In genomic region chr12:6700646-6701051, GRCh38 we compare ENCODE assay signal across 8 cellular contexts. TPM values are rescaled to one million over a fixed set of nuclear protein-coding genes. Genes with fewer than 3 reads are reported as not detected.
DNase-seq lines count a peak whose midpoint lies in the region; ATAC-seq and TF ChIP-seq lines count a peak whose summit lies in the region.

A gene with protein sequence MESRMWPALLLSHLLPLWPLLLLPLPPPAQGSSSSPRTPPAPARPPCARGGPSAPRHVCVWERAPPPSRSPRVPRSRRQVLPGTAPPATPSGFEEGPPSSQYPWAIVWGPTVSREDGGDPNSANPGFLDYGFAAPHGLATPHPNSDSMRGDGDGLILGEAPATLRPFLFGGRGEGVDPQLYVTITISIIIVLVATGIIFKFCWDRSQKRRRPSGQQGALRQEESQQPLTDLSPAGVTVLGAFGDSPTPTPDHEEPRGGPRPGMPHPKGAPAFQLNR (minus strand): TSS chr12:6700815. CDS start chr12:6698061, 2,754 bp downstream.

- H3K4me3 Mint-ChIP-seq in activated T-cell treated with anti-CD3 and anti-CD28 coated beads, Interleukin-2, amount 50 U/mL, for 4 hours: peak within 1 kb of the TSS; percentile 78
- H3K4me3 Mint-ChIP-seq in nephron progenitor cell: peak within 1 kb of the TSS; percentile 90

- peaks cover 2 to 18% of the 10 kb centered on the region in 2 donors for H3K27me3 ChIP-seq in esophagus (ENCODE audit: control insufficient read depth in 1 of 2, insufficient read depth in 2 of 2, low read length in 2 of 2)

- 0 to 1% methylated on average over 11 to 42 of the region's 43 CpGs for WGBS in esophagus, 2 donors
- under 1% methylated on average over 43 of the region's 43 CpGs for WGBS in urinary bladder

- DNase-seq in AG10803 (ENCODE audit: low read depth) (peak; percentile 16), M059J (ENCODE audit: low read depth) (peak; percentile 16), nephron progenitor cell (peak; percentile 84), NCI-H510A treated with DMSO at 0.1 percent for 48 hours (lab: John Stamatoyannopoulos, UW) (no peak), COR-L47 (lab: John Stamatoyannopoulos, UW) (no peak)
- DNase-seq in activated T-cell treated with anti-CD3 and anti-CD28 coated beads, Interleukin-2, amount 50 U/mL, for 4 hours: peak; percentile 35

- peaks cover 59% of the 10 kb centered on the region for H3K27me3 Mint-ChIP-seq in activated T-cell treated with anti-CD3 and anti-CD28 coated beads, Interleukin-2, amount 50 U/mL, for 4 hours (ENCODE audit: low read depth)
- H3K27me3 Mint-ChIP-seq in nephron progenitor cell (ENCODE audit: low read depth, poor library complexity): peaks cover 74% of the 10 kb centered on the region

- H3K4me1 ChIP-seq in esophagus (ENCODE audit: control insufficient read depth in 2 of 2, insufficient read depth in 2 of 2, low read length in 1 of 2) (peaks cover 3 to 7% of the 10 kb centered on the region in 2 donors), urinary bladder (ENCODE audit: insufficient read depth) (peaks cover 1% of the 10 kb centered on the region)

- peak within 1 kb of the TSS; percentile 41 for H3K27ac Mint-ChIP-seq in nephron progenitor cell

- H3K36me3 Mint-ChIP-seq in activated T-cell treated with anti-CD3 and anti-CD28 coated beads, Interleukin-2, amount 50 U/mL, for 4 hours (ENCODE audit: insufficient read depth): no peaks in the 10 kb centered on the region
- no peaks in the 10 kb centered on the region for H3K36me3 Mint-ChIP-seq in nephron progenitor cell (ENCODE audit: low read depth)

- no peak within 1 kb of the TSS for H3K27ac ChIP-seq in esophagus (ENCODE audit: low read depth in 2 of 2, low read length in 1 of 2)
- H3K27ac ChIP-seq in urinary bladder (ENCODE audit: low read depth): no peak within 1 kb of the TSS

- no peaks in the 10 kb centered on the region for H3K9me3 Mint-ChIP-seq in activated T-cell treated with anti-CD3 and anti-CD28 coated beads, Interleukin-2, amount 50 U/mL, for 4 hours
- no peaks in the 10 kb centered on the region for H3K9me3 Mint-ChIP-seq in nephron progenitor cell

- peaks cover 19% of the 10 kb centered on the region for H3K4me1 Mint-ChIP-seq in activated T-cell treated with anti-CD3 and anti-CD28 coated beads, Interleukin-2, amount 50 U/mL, for 4 hours (ENCODE audit: low read depth)
- H3K4me1 Mint-ChIP-seq in nephron progenitor cell: peaks cover 70% of the 10 kb centered on the region

- TF ChIP-seq CTCF in AG10803 (conservative IDR thresholded peaks at IDR 0.05; ENCODE audit: low read length) (no peak), nephron progenitor cell (IDR thresholded peaks at IDR 0.05) (no peak)

- no peaks in the 10 kb centered on the region for H3K9me3 ChIP-seq in esophagus (ENCODE audit: control insufficient read depth in 2 of 2, insufficient read depth in 1 of 2, low read depth in 1 of 2, low read length in 1 of 2)

- no peaks in the 10 kb centered on the region for H3K36me3 ChIP-seq in esophagus (ENCODE audit: control insufficient read depth in 2 of 2, insufficient read depth in 2 of 2, low read length in 1 of 2)
- H3K36me3 ChIP-seq in urinary bladder (ENCODE audit: insufficient read depth): no peaks in the 10 kb centered on the region

- H3K4me3 ChIP-seq in AG10803 (ENCODE audit: low read length): peak within 1 kb of the TSS; percentile 59
- H3K4me3 ChIP-seq in esophagus (ENCODE audit: low read depth in 1 of 2, low read length in 2 of 2): peak within 1 kb of the TSS; percentile 33 to 41
- peak within 1 kb of the TSS; percentile 71 for H3K4me3 ChIP-seq in urinary bladder (ENCODE audit: low read depth, low read length)

- peak; percentile 80 to 87 for ATAC-seq in activated T-cell treated with anti-CD3 and anti-CD28 coated beads, Interleukin-2, amount 50 U/mL, for 4 hours

RNA-seq across cellular contexts. Expression of the gene that starts here (rescaled TPM):
- 0.12 TPM in 1 of 2 replicates, not detected in the other for total RNA-seq in M059J (2014; rRNA removed; shearing (Covaris generic))
- total RNA-seq in activated T-cell treated with anti-CD3 and anti-CD28 coated beads, Interleukin-2, amount 50 U/mL, for 4 hours: under 1 TPM; 0.20 to 0.57 (median 0.40) TPM
- polyA plus RNA-seq in esophagus (under 1 TPM; 0.10 to 0.28 TPM), urinary bladder (11.4 TPM)
- 1.1 TPM for total RNA-seq in urinary bladder

Comparison
In these comparisons a context has a peak if more than half of its experiments do, and no peak if none do; other contexts are left out.
1. Peak in DNase-seq in M059J; RNA of the gene not detected or under 1 TPM.
2. Peak in DNase-seq and ATAC-seq in activated T-cell treated with anti-CD3 and anti-CD28 coated beads, Interleukin-2, amount 50 U/mL, for 4 hours; RNA of the gene not detected or under 1 TPM.
3. DNase-seq: peak in AG10803 (single experiment) and nephron progenitor cell (single experiment); none in NCI-H510A treated with DMSO at 0.1 percent for 48 hours (single experiment) and COR-L47 (single experiment).
4. Peak in every context shown above with its lines, with median percentiles within 50 percentile points of each other: H3K4me3 ChIP-seq.